Comparison of ENCODE assay signal across 17 cellular contexts in the genomic region with DNA sequence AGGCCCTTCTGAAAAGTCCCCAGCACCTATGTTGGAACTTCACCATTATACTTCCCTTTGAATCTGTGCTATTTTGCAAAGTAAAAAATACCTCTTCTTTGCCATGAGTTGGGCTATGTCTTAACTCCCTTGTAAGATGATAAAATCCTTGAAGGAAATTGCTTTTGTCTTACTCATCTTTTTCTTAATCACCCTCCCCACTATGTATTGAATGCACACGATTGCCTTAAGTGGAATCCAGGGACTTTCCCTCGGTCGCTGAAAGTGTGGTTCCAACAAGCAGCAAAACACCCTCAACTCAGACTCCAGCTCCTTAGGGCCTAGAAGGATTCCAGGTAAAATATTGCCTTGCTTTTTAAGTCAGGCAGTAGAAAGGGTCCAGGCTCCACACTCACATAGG.
DNase-seq lines count a peak whose midpoint lies in the region; ATAC-seq, FAIRE-seq and TF ChIP-seq lines count a peak whose summit lies in the region.
"Had no signal": no experiment of that assay in that cellular context is flagged by ENCODE, and none has a peak within 500 bp of the region (broad histone marks: within the 10 kb centered on the region; RNA-seq: fewer than 3 reads in every experiment).

No MANE protein-coding gene starts in this region.

- H3K4me1 Mint-ChIP-seq in HFFc6 (ENCODE audit: low read depth), result peaks cover 56% of the 10 kb centered on the region
- H3K4me1 Mint-ChIP-seq: activated naive CD4-positive, alpha-beta T cell treated with anti-CD3 and anti-CD28 coated beads, Interleukin-2, amount 50 U/mL, for 24 hours; immature natural killer cell had no signal

- H3K27me3 Mint-ChIP-seq in HFFc6 (ENCODE audit: insufficient read depth), result no peaks in the 10 kb centered on the region; the same call in 1 of the 2 replicates

- H3K27ac ChIP-seq in A549 (peak overlapping the region in 1 of 2 experiments; percentile 74; a peak in 3 of 6 replicates), suprapubic skin (no peak overlapping the region)
- H3K27ac ChIP-seq: coronary artery, gastrocnemius medialis, neutrophil had no signal

- peak overlapping the region; percentile 8; the same call in 1 of the 3 replicates for H3K4me2 ChIP-seq in A549

- POLR2A ChIA-PET in A549 (lab: Yijun Ruan, JAX), result no interaction called here

- H3K9me3 ChIP-seq in A549 (peaks cover 13% of the 10 kb centered on the region; the same call in 1 of the 3 replicates), suprapubic skin (no peaks in the 10 kb centered on the region)
- H3K9me3 ChIP-seq: gastrocnemius medialis, neutrophil had no signal

- DNase-seq in A549 (ENCODE audit: low read depth in 1 of 2, low spot score in 1 of 2), result no peak
- DNase-seq in HFFc6, result peak; percentile 67
- DNase-seq in astrocyte of the hippocampus (ENCODE audit: low read depth, low spot score), result peak; percentile 67
- peak; percentile 70 for DNase-seq in fibroblast of villous mesenchyme (ENCODE audit: low read depth)
- no peak for DNase-seq in RPMI8226
- no peak for DNase-seq in suprapubic skin (ENCODE audit: low spot score in 2 of 2)
- DNase-seq in hypothalamus (lab: John Stamatoyannopoulos, UW), result no peak
- DNase-seq: activated CD4-positive, CD25-positive, alpha-beta regulatory T cell; DMS 273 treated with DMSO at 0.1 percent for 48 hours; gastrocnemius medialis; immature natural killer cell; midbrain; NCI-H2171 had no signal

- peak overlapping the region; percentile 13; the same call in 1 of the 2 replicates for H3K27ac Mint-ChIP-seq in HFFc6
- H3K27ac Mint-ChIP-seq: activated naive CD4-positive, alpha-beta T cell treated with anti-CD3 and anti-CD28 coated beads, Interleukin-2, amount 50 U/mL, for 24 hours; immature natural killer cell had no signal

- WGBS in A549 (ENCODE audit: missing lambda C conversion rate), result 13% methylated on average over 3 of the region's 3 CpGs
- WGBS in suprapubic skin, result 44% methylated on average over 3 of the region's 3 CpGs

- ATAC-seq in A549 (peak; percentile 32 to 44; a peak in 3 of 6 replicates), HG03469 (IDR thresholded peaks at IDR 0.05; ENCODE audit: unreplicated experiment) (no peak)
- ATAC-seq: gastrocnemius medialis had no signal

- peaks cover 6% of the 10 kb centered on the region; the same call in 1 of the 2 replicates for H3K36me3 Mint-ChIP-seq in HFFc6 (ENCODE audit: low read depth)
- H3K36me3 Mint-ChIP-seq: activated naive CD4-positive, alpha-beta T cell treated with anti-CD3 and anti-CD28 coated beads, Interleukin-2, amount 50 U/mL, for 24 hours had no signal

- H3K4me3 ChIP-seq in A549 (no peak overlapping the region), fibroblast of villous mesenchyme (ENCODE audit: low read depth, low read length) (no peak overlapping the region), suprapubic skin (no peak overlapping the region)
- H3K4me3 ChIP-seq: coronary artery, gastrocnemius medialis had no signal

- FAIRE-seq in A549 (lab: Jason Lieb, UNC), result no peak

- TF ChIP-seq RAD21 in A549 (conservative IDR thresholded peaks at IDR 0.05 in 1 of 2, IDR thresholded peaks at IDR 0.05 in 1 of 2), result no peak

- H3K4me1 ChIP-seq in A549, result peaks cover 24% of the 10 kb centered on the region
- peaks cover under 1% of the 10 kb centered on the region for H3K4me1 ChIP-seq in suprapubic skin
- H3K4me1 ChIP-seq: gastrocnemius medialis had no signal

- TF ChIP-seq EP300 in A549 (IDR thresholded peaks at IDR 0.05) (no peak), suprapubic skin (IDR thresholded peaks at IDR 0.05) (no peak)

- no peaks in the 10 kb centered on the region for H3K9me3 Mint-ChIP-seq in HFFc6

- H3K4me3 Mint-ChIP-seq in HFFc6, result peak overlapping the region; percentile 3; the same call in 1 of the 2 replicates
- H3K4me3 Mint-ChIP-seq: activated naive CD4-positive, alpha-beta T cell treated with anti-CD3 and anti-CD28 coated beads, Interleukin-2, amount 50 U/mL, for 24 hours; immature natural killer cell had no signal

- H3K36me3 ChIP-seq in suprapubic skin, result no peaks in the 10 kb centered on the region
- H3K36me3 ChIP-seq: gastrocnemius medialis, neutrophil had no signal

- CTCF ChIA-PET in A549 (lab: Yijun Ruan, JAX), result interaction anchor here (1.0 to 1.3 kb wide), 2 partner anchors 10 to 14 kb away, joined by 3 to 4 read pairs; no protein-coding TSS in a partner anchor

- TF ChIP-seq POLR2A in A549 (IDR thresholded peaks at IDR 0.05; ENCODE audit: low read length) (no peak), suprapubic skin (IDR thresholded peaks at IDR 0.05) (no peak)

- TF ChIP-seq CTCF in A549 (IDR thresholded peaks at IDR 0.05), result no peak
- TF ChIP-seq CTCF in HFFc6 (IDR thresholded peaks at IDR 0.05), result no peak
- TF ChIP-seq CTCF in fibroblast of villous mesenchyme (IDR thresholded peaks at IDR 0.05; ENCODE audit: insufficient read depth, low read depth, low read length), result no peak
- TF ChIP-seq CTCF in suprapubic skin (IDR thresholded peaks at IDR 0.05), result no peak

- no peaks in the 10 kb centered on the region for H3K27me3 ChIP-seq in suprapubic skin
- H3K27me3 ChIP-seq: gastrocnemius medialis, neutrophil had no signal

TF ChIP-seq in A549, 52 proteins besides CTCF, POLR2A, EP300 and RAD21:
- peak; percentile 36; the same call in 1 of the 2 replicates for TF ChIP-seq JUNB (IDR thresholded peaks at IDR 0.05)
- TF ChIP-seq, protein P1, sequence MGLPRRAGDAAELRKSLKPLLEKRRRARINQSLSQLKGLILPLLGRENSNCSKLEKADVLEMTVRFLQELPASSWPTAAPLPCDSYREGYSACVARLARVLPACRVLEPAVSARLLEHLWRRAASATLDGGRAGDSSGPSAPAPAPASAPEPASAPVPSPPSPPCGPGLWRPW (IDR thresholded peaks at IDR 0.05), result 0 out of 2 replicates have a peak, but pooled peaks have one; percentile 13
- no peak; the same call in 1 of the 2 replicates for TF ChIP-seq FOSL2 (IDR thresholded peaks at IDR 0.05)
- 0 out of 2 replicates have a peak, but pooled peaks have one; percentile 21 for TF ChIP-seq FOSL2 (CRISPR knock-in tag; IDR thresholded peaks at IDR 0.05)
- no peak for TF ChIP-seq NFE2L2 (conservative IDR thresholded peaks at IDR 0.05; ENCODE audit: low read length)
- TF ChIP-seq, protein P2, sequence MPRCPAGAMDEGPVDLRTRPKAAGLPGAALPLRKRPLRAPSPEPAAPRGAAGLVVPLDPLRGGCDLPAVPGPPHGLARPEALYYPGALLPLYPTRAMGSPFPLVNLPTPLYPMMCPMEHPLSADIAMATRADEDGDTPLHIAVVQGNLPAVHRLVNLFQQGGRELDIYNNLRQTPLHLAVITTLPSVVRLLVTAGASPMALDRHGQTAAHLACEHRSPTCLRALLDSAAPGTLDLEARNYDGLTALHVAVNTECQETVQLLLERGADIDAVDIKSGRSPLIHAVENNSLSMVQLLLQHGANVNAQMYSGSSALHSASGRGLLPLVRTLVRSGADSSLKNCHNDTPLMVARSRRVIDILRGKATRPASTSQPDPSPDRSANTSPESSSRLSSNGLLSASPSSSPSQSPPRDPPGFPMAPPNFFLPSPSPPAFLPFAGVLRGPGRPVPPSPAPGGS (IDR thresholded peaks at IDR 0.05), result 0 out of 3 replicates have a peak, but pooled peaks have one; percentile 29
TF ChIP-seq in A549: peak in this region for 4.

Comparison
In these comparisons a context has a peak if more than half of its experiments do, and no peak if none do; other contexts are left out.
1. DNase-seq: peak in HFFc6 (single experiment), astrocyte of the hippocampus (single experiment) and fibroblast of villous mesenchyme (single experiment); none in A549 (0 of 2), RPMI8226 (single experiment), suprapubic skin (0 of 2) and hypothalamus (0 of 51).